8 cellular contexts compared by ENCODE assay signal in genomic region chr17:13306310-13306962, GRCh38.
A peak's percentile ranks its signal among the peaks of the same experiment; 100 is the strongest.
DNase-seq lines count a peak whose midpoint lies in the region; ATAC-seq and TF ChIP-seq lines count a peak whose summit lies in the region.

No MANE protein-coding gene starts in this region.

- 45 to 61% methylated on average over 11 to 13 of the region's 13 CpGs for WGBS in transverse colon (ENCODE audit: low coverage in 1 of 2), 2 donors
- WGBS in aorta, 2 donors = 51 to 57% methylated on average over 13 of the region's 13 CpGs

- TF ChIP-seq POLR2A in transverse colon (IDR thresholded peaks at IDR 0.05) = no peak

- ATAC-seq in aorta (ENCODE audit: low FRiP score) (no peak), GM18861 (IDR thresholded peaks at IDR 0.05; ENCODE audit: unreplicated experiment) (no peak)

- H3K27ac ChIP-seq in RWPE1 = no peak overlapping the region
- no peak overlapping the region for H3K27ac ChIP-seq in transverse colon
- H3K27ac ChIP-seq in aorta (ENCODE audit: low read depth in 1 of 2, low read length in 2 of 2) = no peak overlapping the region
- no peak overlapping the region for H3K27ac ChIP-seq in caudate nucleus (ENCODE audit: low read depth, low read length)

- H3K4me3 ChIP-seq in foreskin fibroblast (ENCODE audit: low read depth in 1 of 2, low read length in 2 of 2) (no peak overlapping the region), transverse colon (no peak overlapping the region), aorta (ENCODE audit: low read length in 2 of 2) (no peak overlapping the region)

- intact Hi-C loops in transverse colon (cut with DNase I; ENCODE audit: low total_unique reads) (no loop called here), aorta (cut with DNase I) (no loop called here)

- POLR2A ChIA-PET in RWPE1 (lab: Yijun Ruan, JAX; ENCODE audit: low non-redundant PET) = no interaction called here

- H3K27me3 ChIP-seq in transverse colon = no peaks in the 10 kb centered on the region
- H3K27me3 ChIP-seq in aorta (ENCODE audit: control insufficient read depth in 1 of 2, insufficient read depth in 2 of 2, low read length in 1 of 2) = no peaks in the 10 kb centered on the region

- CTCF ChIA-PET in RWPE1 (lab: Yijun Ruan, JAX) = interaction anchor here (0.6 kb wide), 1 partner anchor 183 kb away, joined by 6 read pairs; no protein-coding TSS in a partner anchor

- TF ChIP-seq EP300 in transverse colon (IDR thresholded peaks at IDR 0.05; ENCODE audit: low read depth) = no peak

- no peaks in the 10 kb centered on the region for H3K4me1 ChIP-seq in transverse colon
- H3K4me1 ChIP-seq in aorta (ENCODE audit: control insufficient read depth in 1 of 2, insufficient read depth in 2 of 2, low read length in 2 of 2) = no peaks in the 10 kb centered on the region

- in situ Hi-C loops in ACHN (cut with HindIII; ENCODE audit: low pct_ligation_motif_present, low pct_unique_long_range_greater_than_20kb, low sequenced_read_pairs) = no loop called here
- in situ Hi-C loops in transverse colon (cut with MboI; ENCODE audit: low pct_ligation_motif_present in 1 of 4, low pct_unique_long_range_greater_than_20kb in 1 of 4, low sequenced_read_pairs in 3 of 4) = loop anchor here in 1 of 4 donors (25.0 kb wide), 1 partner anchor 94 kb away; no protein-coding TSS in a partner anchor

- no peaks in the 10 kb centered on the region for H3K36me3 ChIP-seq in transverse colon
- H3K36me3 ChIP-seq in aorta (ENCODE audit: control insufficient read depth in 1 of 2, insufficient read depth in 2 of 2, low read length in 1 of 2) = no peaks in the 10 kb centered on the region

- no peak; the same call in 1 of the 2 replicates for TF ChIP-seq CTCF in RWPE1 (conservative IDR thresholded peaks at IDR 0.05; ENCODE audit: low read depth)
- TF ChIP-seq CTCF in foreskin fibroblast (IDR thresholded peaks at IDR 0.05; ENCODE audit: low read depth, low read length) = peak; percentile 43
- TF ChIP-seq CTCF in transverse colon (IDR thresholded peaks at IDR 0.05) = peak; percentile 14 to 31 (median 27)

- DNase-seq in ACHN (peak; percentile 92), HCEC 1CT (peak; percentile 81), RWPE1 (ENCODE audit: low spot score) (peak; percentile 70), foreskin fibroblast (peak; percentile 62 to 79), transverse colon (no peak), aorta (no peak), caudate nucleus (lab: John Stamatoyannopoulos, UW) (no peak)

- H3K9me3 ChIP-seq in transverse colon = no peaks in the 10 kb centered on the region
- no peaks in the 10 kb centered on the region for H3K9me3 ChIP-seq in aorta (ENCODE audit: control insufficient read depth, low read length)

Comparison
In these comparisons a context has a peak if more than half of its experiments do, and no peak if none do; other contexts are left out.
1. DNase-seq: peak in ACHN (single experiment), HCEC 1CT (single experiment), RWPE1 (single experiment) and foreskin fibroblast (2 of 2); none in transverse colon (single experiment), aorta (0 of 2) and caudate nucleus (0 of 61).